ENCODE assay signal across 24 cellular contexts in the genomic region with DNA sequence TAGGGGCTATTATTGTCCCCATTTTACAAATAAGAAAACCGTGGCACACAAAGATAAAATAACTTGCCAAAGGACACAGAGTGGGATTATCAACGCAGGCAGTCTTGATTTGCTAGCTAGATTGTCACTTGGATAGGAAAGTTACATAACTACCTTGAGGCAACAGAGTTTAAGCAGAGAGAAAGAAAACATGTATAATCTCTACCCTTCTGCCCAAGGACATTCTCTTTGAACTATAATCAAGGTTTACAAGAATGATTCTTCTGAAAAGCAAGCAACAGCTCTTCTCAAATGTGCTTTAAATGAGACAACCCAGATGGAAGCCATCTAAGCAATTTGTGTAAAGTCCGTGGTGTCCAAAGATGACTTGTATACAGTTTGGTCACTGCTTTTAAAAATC.
DNase-seq lines count a peak whose midpoint lies in the region; FAIRE-seq and TF ChIP-seq lines count a peak whose summit lies in the region.
"Had no signal": no experiment of that assay in that cellular context is flagged by ENCODE, and none has a peak within 500 bp of the region (broad histone marks: within the 10 kb centered on the region; RNA-seq: fewer than 3 reads in every experiment).

No MANE protein-coding gene starts in this region.

- H3K79me2 ChIP-seq in mammary epithelial cell (ENCODE audit: insufficient read depth, low read length) (no peaks in the 10 kb centered on the region), keratinocyte (ENCODE audit: control insufficient read depth, insufficient read depth, low read length) (no peaks in the 10 kb centered on the region)

- CTCF ChIA-PET in mammary epithelial cell (lab: Charles Lee; ENCODE audit: low non-redundant PET) = no interaction called here
- CTCF ChIA-PET in MCF 10A (lab: Yijun Ruan, JAX) = no interaction called here

- H3K4me1 Mint-ChIP-seq in MCF 10A (ENCODE audit: insufficient read depth, unreplicated experiment) = no peaks in the 10 kb centered on the region
- H3K4me1 Mint-ChIP-seq: B cell had no signal

- H3K27ac ChIP-seq in mammary epithelial cell (ENCODE audit: insufficient read depth, low read depth, low read length) (no peak overlapping the region), keratinocyte (ENCODE audit: control insufficient read depth, insufficient read depth, low read length) (no peak overlapping the region)
- H3K27ac ChIP-seq: A549; BLaER1 treated with 17β-estradiol and CSF1 and Interleukin-3, amounts not matched to agents 10 nM and 100 nM; HL-60 had no signal

- BruUV-seq in mammary epithelial cell (replicated peaks; lab: Mats Ljungman, UMichigan) (no TSS peak), MCF 10A (replicated peaks; lab: Mats Ljungman, UMichigan) (no TSS peak)

- 32% methylated on average over 3 of the region's 3 CpGs for WGBS in mammary epithelial cell (ENCODE audit: low coverage, missing lambda C conversion rate)

- H3K9ac ChIP-seq in mammary epithelial cell (ENCODE audit: insufficient read depth, low read length) (no peak overlapping the region), keratinocyte (ENCODE audit: control insufficient read depth, extremely low read depth, insufficient read depth, low read length) (no peak overlapping the region)
- H3K9ac ChIP-seq: BLaER1 treated with 17β-estradiol and CSF1 and Interleukin-3, amounts not matched to agents 10 nM and 100 nM had no signal

- FAIRE-seq in D721Med (lab: Jason Lieb, UNC) (peak; percentile 100), keratinocyte (lab: Jason Lieb, UNC) (no peak)
- FAIRE-seq: A549, GM12892, GM18507, K562 had no signal

- intact Hi-C loops in mammary epithelial cell (cut with micrococcal nuclease) (no loop called here), MCF 10A (cut with micrococcal nuclease) (no loop called here)

- H2AFZ ChIP-seq in mammary epithelial cell (ENCODE audit: low read depth, low read length) (peak overlapping the region; percentile 34), keratinocyte (ENCODE audit: control insufficient read depth, low read length) (peak overlapping the region; percentile 20)
- H2AFZ ChIP-seq: GM23338 had no signal

- H3K4me3 ChIP-seq in mammary epithelial cell (replicated peaks in 1 of 3; ENCODE audit: insufficient read depth in 1 of 3, low read depth in 2 of 3, low read length in 3 of 3) = no peak overlapping the region
- H3K4me3 ChIP-seq in keratinocyte (ENCODE audit: control insufficient read depth in 2 of 3, extremely low read depth in 1 of 3, insufficient read depth in 2 of 3, low read depth in 1 of 3, low read length in 3 of 3) = no peak overlapping the region
- H3K4me3 ChIP-seq: A549; BLaER1 treated with 17β-estradiol and CSF1 and Interleukin-3, amounts not matched to agents 10 nM and 100 nM; GM23338; K562 had no signal

- in situ Hi-C loops in mammary epithelial cell (cut with MboI; ENCODE audit: low sequenced_read_pairs in 2 of 2) = no loop called here

- H3K36me3 ChIP-seq in mammary epithelial cell (ENCODE audit: insufficient read depth, low read length) (no peaks in the 10 kb centered on the region), keratinocyte (ENCODE audit: control insufficient read depth in 2 of 2, extremely low read depth in 1 of 2, insufficient read depth in 2 of 2, low read length in 2 of 2) (no peaks in the 10 kb centered on the region)
- H3K36me3 ChIP-seq: BLaER1 treated with 17β-estradiol and CSF1 and Interleukin-3, amounts not matched to agents 10 nM and 100 nM had no signal

- no peaks in the 10 kb centered on the region for H3K36me3 Mint-ChIP-seq in MCF 10A (ENCODE audit: insufficient read depth, unreplicated experiment)
- H3K36me3 Mint-ChIP-seq: CD8-positive, alpha-beta T cell had no signal

- dilution Hi-C loops in mammary epithelial cell (cut with HindIII; ENCODE audit: low sequenced_read_pairs) = no loop called here
- dilution Hi-C loops in keratinocyte (cut with MboI; ENCODE audit: extremely low pct_ligation_motif_present, low sequenced_read_pairs) = no loop called here

- H3K27ac Mint-ChIP-seq in MCF 10A (ENCODE audit: low read depth, unreplicated experiment) = no peak overlapping the region
- H3K27ac Mint-ChIP-seq: B cell; CD8-positive, alpha-beta T cell; GM23338; HFFc6 had no signal

- H3K9me3 ChIP-seq in mammary epithelial cell (replicated peaks; ENCODE audit: insufficient read depth, low read length) (no peaks in the 10 kb centered on the region), keratinocyte (ENCODE audit: control insufficient read depth, low read depth, low read length) (no peaks in the 10 kb centered on the region)
- H3K9me3 ChIP-seq: A549; BLaER1 treated with 17β-estradiol and CSF1 and Interleukin-3, amounts not matched to agents 10 nM and 100 nM had no signal

- POLR2A ChIA-PET in MCF 10A (lab: Yijun Ruan, JAX) = no interaction called here

- DNase-seq in mammary epithelial cell = no peak
- DNase-seq in MCF 10A (ENCODE audit: unreplicated experiment) = no peak
- DNase-seq in D721Med (ENCODE audit: insufficient read length, low spot score) = no peak
- peak; percentile 72 for DNase-seq in NCI-H69 (lab: John Stamatoyannopoulos, UW)
- DNase-seq in keratinocyte (ENCODE audit: low read depth, low spot score) = no peak
- no peak for DNase-seq in GOT3 (lab: John Stamatoyannopoulos, UW)
- no peak for DNase-seq in NCI-H1694 treated with DMSO at 0.1 percent for 48 hours (lab: John Stamatoyannopoulos, UW)
- no peak for DNase-seq in AML-193 (lab: John Stamatoyannopoulos, UW)
- DNase-seq: Calu3; CD8-positive, alpha-beta T cell; DMS 273 treated with DMSO at 0.1 percent for 48 hours; DMS79; GDM1; H7; HFFc6; IMR-90 had no signal

- H3K4me2 ChIP-seq in mammary epithelial cell (ENCODE audit: insufficient read depth, low read depth, low read length) = no peak overlapping the region
- no peak overlapping the region for H3K4me2 ChIP-seq in keratinocyte (ENCODE audit: control insufficient read depth, extremely low read depth, insufficient read depth, low read depth, low read length)
- H3K4me2 ChIP-seq: A549; BLaER1 treated with 17β-estradiol and CSF1 and Interleukin-3, amounts not matched to agents 10 nM and 100 nM; GM23338 had no signal

- H3K4me1 ChIP-seq in mammary epithelial cell (ENCODE audit: insufficient read depth, low read length) = no peaks in the 10 kb centered on the region
- H3K4me1 ChIP-seq in keratinocyte (ENCODE audit: control insufficient read depth, extremely low read depth, insufficient read depth, low read length) = no peaks in the 10 kb centered on the region
- H3K4me1 ChIP-seq: A549; BLaER1 treated with 17β-estradiol and CSF1 and Interleukin-3, amounts not matched to agents 10 nM and 100 nM had no signal

- H3K27me3 Mint-ChIP-seq in MCF 10A (ENCODE audit: insufficient read depth, unreplicated experiment) = peaks cover 34% of the 10 kb centered on the region
- H3K27me3 Mint-ChIP-seq: B cell had no signal

- no peaks in the 10 kb centered on the region for H3K9me3 Mint-ChIP-seq in MCF 10A (ENCODE audit: unreplicated experiment)
- H3K9me3 Mint-ChIP-seq: GM23338, HFFc6 had no signal

- H3K9me1 ChIP-seq in keratinocyte (ENCODE audit: control insufficient read depth, extremely low read depth, insufficient read depth, low read length) = no peaks in the 10 kb centered on the region

- H3K4me3 Mint-ChIP-seq in MCF 10A (ENCODE audit: unreplicated experiment) = no peak overlapping the region
- H3K4me3 Mint-ChIP-seq: B cell; CD8-positive, alpha-beta T cell; GM23338; HFFc6 had no signal

- H3K27me3 ChIP-seq in mammary epithelial cell (ENCODE audit: insufficient read depth, low read length) (no peaks in the 10 kb centered on the region), keratinocyte (ENCODE audit: control insufficient read depth, extremely low read depth, insufficient read depth, low read length) (no peaks in the 10 kb centered on the region)
- H3K27me3 ChIP-seq: BLaER1 treated with 17β-estradiol and CSF1 and Interleukin-3, amounts not matched to agents 10 nM and 100 nM had no signal

- H4K20me1 ChIP-seq in mammary epithelial cell (ENCODE audit: insufficient read depth, low read length) (no peaks in the 10 kb centered on the region), keratinocyte (ENCODE audit: control insufficient read depth, extremely low read depth, insufficient read depth, low read length) (no peaks in the 10 kb centered on the region)
- H4K20me1 ChIP-seq: BLaER1 treated with 17β-estradiol and CSF1 and Interleukin-3, amounts not matched to agents 10 nM and 100 nM had no signal

- TF ChIP-seq CTCF in mammary epithelial cell (conservative IDR thresholded peaks at IDR 0.05 in 1 of 2, IDR thresholded peaks at IDR 0.05 in 1 of 2; ENCODE audit: extremely low read depth in 1 of 2, insufficient read depth in 1 of 2, low read depth in 1 of 2, low read length in 2 of 2) (no peak), MCF 10A (IDR thresholded peaks at IDR 0.05; ENCODE audit: unreplicated experiment) (no peak), D721Med (IDR thresholded peaks at IDR 0.05; ENCODE audit: insufficient read depth, missing control alignments) (no peak), keratinocyte (optimal IDR thresholded peaks at IDR 0.05 in 1 of 3, IDR thresholded peaks at IDR 0.05 in 1 of 3, conservative IDR thresholded peaks at IDR 0.05 in 1 of 3; ENCODE audit: extremely low read depth in 1 of 3, insufficient read depth in 2 of 3, low read length in 3 of 3) (no peak)
